14 cellular contexts compared by ENCODE assay signal in the genomic region with DNA sequence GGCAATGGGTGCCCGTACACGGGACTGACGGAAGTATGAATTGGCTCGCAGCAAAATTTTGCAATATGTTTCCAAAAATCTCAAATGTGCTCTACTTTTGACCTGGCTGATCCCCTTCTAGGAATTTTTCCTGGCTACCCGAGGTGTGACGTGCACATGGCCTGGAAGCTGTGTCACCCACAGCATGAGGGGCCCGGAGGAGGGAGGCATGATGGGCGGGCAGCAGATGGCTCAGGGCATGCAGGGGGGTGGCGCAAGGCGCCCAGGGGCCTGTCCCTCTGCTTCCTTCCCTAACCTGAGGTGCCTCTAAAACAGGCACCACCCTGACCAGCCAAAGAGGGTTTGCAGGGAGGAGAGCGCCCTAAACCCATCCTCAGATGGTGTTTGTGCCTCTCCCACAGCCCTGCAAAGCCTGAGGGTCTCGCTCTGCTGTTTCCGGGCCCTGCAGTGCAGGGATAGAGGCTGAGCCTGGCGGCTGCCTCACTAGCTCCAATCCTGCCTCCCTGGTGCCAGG. TPM values are rescaled to one million over a fixed set of nuclear protein-coding genes. Genes with fewer than 3 reads are reported as not detected.
DNase-seq lines count a peak whose midpoint lies in the region; ATAC-seq and TF ChIP-seq lines count a peak whose summit lies in the region.
"Had no signal": no experiment of that assay in that cellular context is flagged by ENCODE, and none has a peak within 500 bp of the region (broad histone marks: within the 10 kb centered on the region; RNA-seq: fewer than 3 reads in every experiment).

No MANE protein-coding gene starts in this region.

- H3K4me1 Mint-ChIP-seq in T-helper 17 cell, result peaks cover 38% of the 10 kb centered on the region
- peaks cover 73% of the 10 kb centered on the region for H3K4me1 Mint-ChIP-seq in stimulated activated naive CD8-positive, alpha-beta T cell treated with anti-CD3 and anti-CD28 coated beads, Interleukin-15, amount 100 ng/mL, for 72 hours

- TF ChIP-seq EP300 in stomach (IDR thresholded peaks at IDR 0.05), result no peak
- TF ChIP-seq EP300 in SK-N-SH (IDR thresholded peaks at IDR 0.05; ENCODE audit: borderline replicate concordance in 1 of 2, low read depth in 1 of 2, low read length in 1 of 2), result no peak

- TF ChIP-seq POLR2A in stomach (IDR thresholded peaks at IDR 0.05), result no peak

- TF ChIP-seq CTCF in lower lobe of right lung (IDR thresholded peaks at IDR 0.05), result no peak
- TF ChIP-seq CTCF in stomach (IDR thresholded peaks at IDR 0.05), result no peak
- no peak for TF ChIP-seq CTCF in SK-N-SH (IDR thresholded peaks at IDR 0.05)

- WGBS in stomach, 5 donors, result 88 to 94% (median 89%) methylated on average over 10 to 14 of the region's 14 CpGs
- WGBS in SK-N-SH (ENCODE audit: low lambda C conversion rate), result 91% methylated on average over 11 of the region's 14 CpGs

- no peaks in the 10 kb centered on the region for H3K9me3 Mint-ChIP-seq in stimulated activated naive CD8-positive, alpha-beta T cell treated with anti-CD3 and anti-CD28 coated beads, Interleukin-15, amount 100 ng/mL, for 72 hours

- intact Hi-C loops in Right ventricle myocardium superior (cut with DNase I), result no loop called here
- intact Hi-C loops in Right ventricle myocardium inferior (cut with DNase I), result no loop called here
- intact Hi-C loops in lower lobe of right lung (cut with DNase I), result no loop called here
- intact Hi-C loops in stomach (cut with DNase I; ENCODE audit: low total_unique reads), result no loop called here

- peaks cover 5% of the 10 kb centered on the region for H3K27me3 ChIP-seq in lower lobe of right lung (ENCODE audit: low read depth)
- H3K27me3 ChIP-seq in stomach, result peaks cover 0 to 11% (median 0%) of the 10 kb centered on the region in 3 donors
- H3K27me3 ChIP-seq in SK-N-SH (ENCODE audit: insufficient read depth), result no peaks in the 10 kb centered on the region

- H3K4me3 Mint-ChIP-seq in T-helper 17 cell, result no peak overlapping the region
- H3K4me3 Mint-ChIP-seq in stimulated activated naive CD8-positive, alpha-beta T cell treated with anti-CD3 and anti-CD28 coated beads, Interleukin-15, amount 100 ng/mL, for 72 hours, result peak overlapping the region; percentile 89 to 95

- no peaks in the 10 kb centered on the region for H3K27me3 Mint-ChIP-seq in T-helper 17 cell
- H3K27me3 Mint-ChIP-seq in stimulated activated naive CD8-positive, alpha-beta T cell treated with anti-CD3 and anti-CD28 coated beads, Interleukin-15, amount 100 ng/mL, for 72 hours, result no peaks in the 10 kb centered on the region

- TF ChIP-seq RAD21 in SK-N-SH (IDR thresholded peaks at IDR 0.05; ENCODE audit: low read length), result no peak

- DNase-seq in Right ventricle myocardium superior, result peak; percentile 38
- no peak for DNase-seq in Right ventricle myocardium inferior (ENCODE audit: missing footprints)
- DNase-seq in T-helper 17 cell, result no peak
- peak; percentile 28 for DNase-seq in lower lobe of right lung
- no peak for DNase-seq in stimulated activated naive CD8-positive, alpha-beta T cell treated with anti-CD3 and anti-CD28 coated beads, Interleukin-15, amount 100 ng/mL, for 72 hours
- DNase-seq in stomach, result no peak
- no peak for DNase-seq in DMS153 (lab: John Stamatoyannopoulos, UW)
- DNase-seq in SK-N-SH, result no peak
- DNase-seq: activated CD8-positive, alpha-beta memory T cell treated with anti-CD3 and anti-CD28 coated beads, Interleukin-2, amount 50 U/mL, for 4 hours; AML-193; NCI-H1105 treated with DMSO at 0.1 percent for 48 hours; NCI-H69 had no signal

- no peak overlapping the region for H2AFZ ChIP-seq in SK-N-SH (ENCODE audit: low read depth)

- H3K4me1 ChIP-seq in lower lobe of right lung (peaks cover 53% of the 10 kb centered on the region), stomach (peaks cover 5 to 45% (median 29%) of the 10 kb centered on the region in 4 donors), SK-N-SH (ENCODE audit: control insufficient read depth in 1 of 2, insufficient read depth in 2 of 2, low read depth in 1 of 2, low read length in 1 of 2) (no peaks in the 10 kb centered on the region; a peak in 1 of 4 replicates)

- POLR2A ChIA-PET in SK-N-SH (lab: Yijun Ruan, JAX), result no interaction called here

- no peaks in the 10 kb centered on the region for H3K79me2 ChIP-seq in SK-N-SH (ENCODE audit: insufficient read depth)

- peak overlapping the region; percentile 82 for H3K27ac ChIP-seq in lower lobe of right lung
- H3K27ac ChIP-seq in stomach, result peak overlapping the region in 2 of 5 donors; percentile 65 to 76
- H3K27ac ChIP-seq in SK-N-SH (ENCODE audit: low read depth in 2 of 2, low read length in 1 of 2), result no peak overlapping the region

- H3K36me3 Mint-ChIP-seq in T-helper 17 cell (ENCODE audit: low read depth), result peaks cover 3% of the 10 kb centered on the region

- H3K4me3 ChIP-seq in lower lobe of right lung (no peak overlapping the region), stomach (no peak overlapping the region), SK-N-SH (ENCODE audit: low read depth in 2 of 2, low read length in 1 of 2) (no peak overlapping the region)
- H3K4me3 ChIP-seq: K562 had no signal

- no peaks in the 10 kb centered on the region for H4K20me1 ChIP-seq in SK-N-SH (ENCODE audit: insufficient read depth)

- no peak for ATAC-seq in Right ventricle myocardium superior (ENCODE audit: poor library complexity)
- no peak for ATAC-seq in Right ventricle myocardium inferior
- ATAC-seq in T-helper 17 cell, result no peak
- peak; percentile 2 to 9 for ATAC-seq in lower lobe of right lung
- no peak for ATAC-seq in stimulated activated naive CD8-positive, alpha-beta T cell treated with anti-CD3 and anti-CD28 coated beads, Interleukin-15, amount 100 ng/mL, for 72 hours

- H3F3A ChIP-seq in SK-N-SH (replicated peaks; ENCODE audit: insufficient read depth), result no peaks in the 10 kb centered on the region

- H3K4me2 ChIP-seq in SK-N-SH, result no peak overlapping the region

- CTCF ChIA-PET in SK-N-SH (lab: Yijun Ruan, JAX), result interaction anchor here (1.2 to 9.5 kb wide), 4 partner anchors 12 to 83 kb away, joined by 3 to 81 read pairs (median 16); no protein-coding TSS in a partner anchor

- H3K9ac ChIP-seq in SK-N-SH, result no peak overlapping the region

- H3K27ac Mint-ChIP-seq in T-helper 17 cell, result peak overlapping the region; percentile 99
- peak overlapping the region; percentile 33 to 93 for H3K27ac Mint-ChIP-seq in stimulated activated naive CD8-positive, alpha-beta T cell treated with anti-CD3 and anti-CD28 coated beads, Interleukin-15, amount 100 ng/mL, for 72 hours

- no peaks in the 10 kb centered on the region for H3K9me3 ChIP-seq in T-helper 17 cell (ENCODE audit: control insufficient read depth, low read length, poor library complexity, severe bottlenecking)
- no peaks in the 10 kb centered on the region for H3K9me3 ChIP-seq in lower lobe of right lung
- no peaks in the 10 kb centered on the region for H3K9me3 ChIP-seq in stomach
- H3K9me3 ChIP-seq in SK-N-SH, result no peaks in the 10 kb centered on the region

- H3K9me2 ChIP-seq in SK-N-SH, result no peaks in the 10 kb centered on the region

- H3K36me3 ChIP-seq in lower lobe of right lung (no peaks in the 10 kb centered on the region), stomach (peaks cover 0 to 16% (median 0%) of the 10 kb centered on the region in 4 donors), SK-N-SH (replicated peaks in 1 of 2; ENCODE audit: control insufficient read depth in 1 of 2, insufficient read depth in 2 of 2, low read length in 1 of 2) (no peaks in the 10 kb centered on the region)

TF ChIP-seq in SK-N-SH, 30 proteins besides CTCF, POLR2A, EP300 and RAD21 (continues in another document):
- TF ChIP-seq MAX (IDR thresholded peaks at IDR 0.05; ENCODE audit: low read depth) (no peak), EZH2phosphoT487 (IDR thresholded peaks at IDR 0.05; ENCODE audit: borderline replicate concordance, low read depth) (no peak), JUND (IDR thresholded peaks at IDR 0.05) (no peak), MXI1 (IDR thresholded peaks at IDR 0.05; ENCODE audit: low read depth, low read length) (no peak), SIN3A (IDR thresholded peaks at IDR 0.05; ENCODE audit: borderline replicate concordance, low read depth, low read length) (no peak), RCOR1 (IDR thresholded peaks at IDR 0.05; ENCODE audit: low read length) (no peak), GABPA (IDR thresholded peaks at IDR 0.05; ENCODE audit: low read depth) (no peak)
- TF ChIP-seq, protein P1, sequence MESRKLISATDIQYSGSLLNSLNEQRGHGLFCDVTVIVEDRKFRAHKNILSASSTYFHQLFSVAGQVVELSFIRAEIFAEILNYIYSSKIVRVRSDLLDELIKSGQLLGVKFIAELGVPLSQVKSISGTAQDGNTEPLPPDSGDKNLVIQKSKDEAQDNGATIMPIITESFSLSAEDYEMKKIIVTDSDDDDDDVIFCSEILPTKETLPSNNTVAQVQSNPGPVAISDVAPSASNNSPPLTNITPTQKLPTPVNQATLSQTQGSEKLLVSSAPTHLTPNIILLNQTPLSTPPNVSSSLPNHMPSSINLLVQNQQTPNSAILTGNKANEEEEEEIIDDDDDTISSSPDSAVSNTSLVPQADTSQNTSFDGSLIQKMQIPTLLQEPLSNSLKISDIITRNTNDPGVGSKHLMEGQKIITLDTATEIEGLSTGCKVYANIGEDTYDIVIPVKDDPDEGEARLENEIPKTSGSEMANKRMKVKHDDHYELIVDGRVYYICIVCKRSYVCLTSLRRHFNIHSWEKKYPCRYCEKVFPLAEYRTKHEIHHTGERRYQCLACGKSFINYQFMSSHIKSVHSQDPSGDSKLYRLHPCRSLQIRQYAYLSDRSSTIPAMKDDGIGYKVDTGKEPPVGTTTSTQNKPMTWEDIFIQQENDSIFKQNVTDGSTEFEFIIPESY (IDR thresholded peaks at IDR 0.05; ENCODE audit: borderline replicate concordance, low read depth), result no peak

RNA-seq across cellular contexts. Expression of gene GPR132, which starts 6.7 kb away (rescaled TPM):
- 1.3 TPM for total RNA-seq in Right ventricle myocardium superior
- 0.89 TPM for total RNA-seq in Right ventricle myocardium inferior
- total RNA-seq in T-helper 17 cell, result 10 to 100 TPM; 43.4 to 47.1 TPM
- 7.2 TPM for total RNA-seq in lower lobe of right lung
- 10 to 100 TPM in 1 of 5 donors, 1 to 10 TPM in 3, under 1 TPM in 1; under 0.01 to 11.1 (median 1.7) TPM for total RNA-seq in stomach
- polyA plus RNA-seq in stomach, result under 1 TPM; 0.38 to 0.81 (median 0.76) TPM
- 0.03 TPM in 1 of 2 replicates, not detected in the other for polyA plus RNA-seq in SK-N-SH (2012; rRNA removed)
- 0.03 TPM in 1 of 2 replicates, not detected in the other for polyA plus RNA-seq in SK-N-SH (2012; cell fraction: cytosol; rRNA removed)
- polyA plus RNA-seq in SK-N-SH (2012; cell fraction: nucleus; rRNA removed), result 0.28 and 0.37 TPM in 2 replicates
- total RNA-seq: fibroblast of villous mesenchyme had no signal

RNA-seq across cellular contexts. Expression of gene CDCA4, which starts 37.7 kb away (rescaled TPM):
- 1.6 TPM for total RNA-seq in Right ventricle myocardium superior
- 3.1 TPM for total RNA-seq in Right ventricle myocardium inferior
- total RNA-seq in T-helper 17 cell, result 10 to 100 TPM; 16.1 to 18.4 TPM
- 6.9 TPM for total RNA-seq in lower lobe of right lung
- total RNA-seq in stomach, result 10 to 100 TPM in 2 of 5 donors, 1 to 10 TPM in 3; 2.9 to 12.3 (median 4.5) TPM
- 1 to 10 TPM; 4.7 to 9.4 (median 8.0) TPM for polyA plus RNA-seq in stomach
- polyA plus RNA-seq in SK-N-SH (2012; rRNA removed), result 23.7 and 26.8 TPM in 2 replicates
- 15.1 and 21.2 TPM in 2 replicates for polyA plus RNA-seq in SK-N-SH (2012; cell fraction: cytosol; rRNA removed)
- 15.7 and 19.5 TPM in 2 replicates for polyA plus RNA-seq in SK-N-SH (2012; cell fraction: nucleus; rRNA removed)

Comparison
In these comparisons a context has a peak if more than half of its experiments do, and no peak if none do; other contexts are left out.
1. DNase-seq: peak in Right ventricle myocardium superior (single experiment) and lower lobe of right lung (single experiment); none in Right ventricle myocardium inferior (single experiment), T-helper 17 cell (0 of 3), stimulated activated naive CD8-positive, alpha-beta T cell treated with anti-CD3 and anti-CD28 coated beads, Interleukin-15, amount 100 ng/mL, for 72 hours (0 of 2), stomach (single experiment), DMS153 (single experiment) and SK-N-SH (single experiment).
2. ATAC-seq: peak in lower lobe of right lung (2 of 2); none in Right ventricle myocardium superior (single experiment), Right ventricle myocardium inferior (single experiment), T-helper 17 cell (single experiment) and stimulated activated naive CD8-positive, alpha-beta T cell treated with anti-CD3 and anti-CD28 coated beads, Interleukin-15, amount 100 ng/mL, for 72 hours (single experiment).